1 cellular context compared by ENCODE assay signal in the genomic region with DNA sequence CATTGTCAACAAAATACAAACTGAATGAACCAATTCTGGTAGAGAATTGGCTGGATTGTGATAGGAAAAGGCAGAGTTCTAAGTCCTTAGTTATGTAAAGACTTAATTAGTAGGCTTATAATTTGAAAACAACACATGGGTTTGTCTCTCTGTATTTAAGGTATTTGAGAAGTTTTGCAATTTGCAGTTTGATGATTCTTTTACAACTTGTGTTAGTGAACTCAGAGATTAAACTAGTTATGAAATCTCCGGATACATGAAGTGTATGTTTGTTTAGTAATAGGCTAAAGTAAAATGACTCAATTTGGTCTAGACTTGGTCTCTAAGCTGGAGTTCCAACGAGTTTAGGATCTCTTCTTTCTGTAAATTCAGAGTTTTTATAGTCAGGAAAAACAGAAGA.
A peak's percentile ranks its signal among the peaks of the same experiment; 100 is the strongest.
TF ChIP-seq lines count a peak whose summit lies in the region.

No MANE protein-coding gene starts in this region.

TF ChIP-seq in HepG2, 621 proteins besides CTCF, POLR2A, EP300 and RAD21 (continued from another document and continues in another):
- TF ChIP-seq, protein P1, sequence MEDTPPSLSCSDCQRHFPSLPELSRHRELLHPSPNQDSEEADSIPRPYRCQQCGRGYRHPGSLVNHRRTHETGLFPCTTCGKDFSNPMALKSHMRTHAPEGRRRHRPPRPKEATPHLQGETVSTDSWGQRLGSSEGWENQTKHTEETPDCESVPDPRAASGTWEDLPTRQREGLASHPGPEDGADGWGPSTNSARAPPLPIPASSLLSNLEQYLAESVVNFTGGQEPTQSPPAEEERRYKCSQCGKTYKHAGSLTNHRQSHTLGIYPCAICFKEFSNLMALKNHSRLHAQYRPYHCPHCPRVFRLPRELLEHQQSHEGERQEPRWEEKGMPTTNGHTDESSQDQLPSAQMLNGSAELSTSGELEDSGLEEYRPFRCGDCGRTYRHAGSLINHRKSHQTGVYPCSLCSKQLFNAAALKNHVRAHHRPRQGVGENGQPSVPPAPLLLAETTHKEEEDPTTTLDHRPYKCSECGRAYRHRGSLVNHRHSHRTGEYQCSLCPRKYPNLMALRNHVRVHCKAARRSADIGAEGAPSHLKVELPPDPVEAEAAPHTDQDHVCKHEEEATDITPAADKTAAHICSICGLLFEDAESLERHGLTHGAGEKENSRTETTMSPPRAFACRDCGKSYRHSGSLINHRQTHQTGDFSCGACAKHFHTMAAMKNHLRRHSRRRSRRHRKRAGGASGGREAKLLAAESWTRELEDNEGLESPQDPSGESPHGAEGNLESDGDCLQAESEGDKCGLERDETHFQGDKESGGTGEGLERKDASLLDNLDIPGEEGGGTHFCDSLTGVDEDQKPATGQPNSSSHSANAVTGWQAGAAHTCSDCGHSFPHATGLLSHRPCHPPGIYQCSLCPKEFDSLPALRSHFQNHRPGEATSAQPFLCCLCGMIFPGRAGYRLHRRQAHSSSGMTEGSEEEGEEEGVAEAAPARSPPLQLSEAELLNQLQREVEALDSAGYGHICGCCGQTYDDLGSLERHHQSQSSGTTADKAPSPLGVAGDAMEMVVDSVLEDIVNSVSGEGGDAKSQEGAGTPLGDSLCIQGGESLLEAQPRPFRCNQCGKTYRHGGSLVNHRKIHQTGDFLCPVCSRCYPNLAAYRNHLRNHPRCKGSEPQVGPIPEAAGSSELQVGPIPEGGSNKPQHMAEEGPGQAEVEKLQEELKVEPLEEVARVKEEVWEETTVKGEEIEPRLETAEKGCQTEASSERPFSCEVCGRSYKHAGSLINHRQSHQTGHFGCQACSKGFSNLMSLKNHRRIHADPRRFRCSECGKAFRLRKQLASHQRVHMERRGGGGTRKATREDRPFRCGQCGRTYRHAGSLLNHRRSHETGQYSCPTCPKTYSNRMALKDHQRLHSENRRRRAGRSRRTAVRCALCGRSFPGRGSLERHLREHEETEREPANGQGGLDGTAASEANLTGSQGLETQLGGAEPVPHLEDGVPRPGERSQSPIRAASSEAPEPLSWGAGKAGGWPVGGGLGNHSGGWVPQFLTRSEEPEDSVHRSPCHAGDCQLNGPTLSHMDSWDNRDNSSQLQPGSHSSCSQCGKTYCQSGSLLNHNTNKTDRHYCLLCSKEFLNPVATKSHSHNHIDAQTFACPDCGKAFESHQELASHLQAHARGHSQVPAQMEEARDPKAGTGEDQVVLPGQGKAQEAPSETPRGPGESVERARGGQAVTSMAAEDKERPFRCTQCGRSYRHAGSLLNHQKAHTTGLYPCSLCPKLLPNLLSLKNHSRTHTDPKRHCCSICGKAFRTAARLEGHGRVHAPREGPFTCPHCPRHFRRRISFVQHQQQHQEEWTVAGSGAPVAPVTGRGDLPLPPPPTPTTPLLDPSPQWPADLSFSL (CRISPR knock-in tag; IDR thresholded peaks at IDR 0.05), result 0 out of 2 replicates have a peak, but pooled peaks have one; percentile 15
- peak; percentile 57; the same call in 1 of the 2 replicates for TF ChIP-seq SMYD3 (CRISPR knock-in tag; IDR thresholded peaks at IDR 0.05)
- peak; percentile 87 for TF ChIP-seq CREM (IDR thresholded peaks at IDR 0.05)
- TF ChIP-seq CREM (CRISPR knock-in tag; IDR thresholded peaks at IDR 0.05), result no peak
- TF ChIP-seq, protein P2, sequence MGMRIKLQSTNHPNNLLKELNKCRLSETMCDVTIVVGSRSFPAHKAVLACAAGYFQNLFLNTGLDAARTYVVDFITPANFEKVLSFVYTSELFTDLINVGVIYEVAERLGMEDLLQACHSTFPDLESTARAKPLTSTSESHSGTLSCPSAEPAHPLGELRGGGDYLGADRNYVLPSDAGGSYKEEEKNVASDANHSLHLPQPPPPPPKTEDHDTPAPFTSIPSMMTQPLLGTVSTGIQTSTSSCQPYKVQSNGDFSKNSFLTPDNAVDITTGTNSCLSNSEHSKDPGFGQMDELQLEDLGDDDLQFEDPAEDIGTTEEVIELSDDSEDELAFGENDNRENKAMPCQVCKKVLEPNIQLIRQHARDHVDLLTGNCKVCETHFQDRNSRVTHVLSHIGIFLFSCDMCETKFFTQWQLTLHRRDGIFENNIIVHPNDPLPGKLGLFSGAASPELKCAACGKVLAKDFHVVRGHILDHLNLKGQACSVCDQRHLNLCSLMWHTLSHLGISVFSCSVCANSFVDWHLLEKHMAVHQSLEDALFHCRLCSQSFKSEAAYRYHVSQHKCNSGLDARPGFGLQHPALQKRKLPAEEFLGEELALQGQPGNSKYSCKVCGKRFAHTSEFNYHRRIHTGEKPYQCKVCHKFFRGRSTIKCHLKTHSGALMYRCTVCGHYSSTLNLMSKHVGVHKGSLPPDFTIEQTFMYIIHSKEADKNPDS (CRISPR knock-in tag; IDR thresholded peaks at IDR 0.05), result no peak
- peak; percentile 41; the same call in 1 of the 2 replicates for TF ChIP-seq KDM6A (CRISPR knock-in tag; IDR thresholded peaks at IDR 0.05; ENCODE audit: low read depth)
- no peak for TF ChIP-seq SMC3 (IDR thresholded peaks at IDR 0.05; ENCODE audit: low read length)
- no peak; the same call in 1 of the 2 replicates for TF ChIP-seq ZFY (CRISPR knock-in tag; IDR thresholded peaks at IDR 0.05)
- TF ChIP-seq ZNF629 (CRISPR knock-in tag; conservative IDR thresholded peaks at IDR 0.05), result 0 out of 2 replicates have a peak, but pooled peaks have one; percentile 26
- peak; percentile 53; the same call in 1 of the 2 replicates for TF ChIP-seq TCF7L2 (IDR thresholded peaks at IDR 0.05; ENCODE audit: low read depth, low read length)
- no peak for TF ChIP-seq LCORL (IDR thresholded peaks at IDR 0.05)
- TF ChIP-seq LCORL (CRISPR knock-in tag; IDR thresholded peaks at IDR 0.05), result peak; percentile 27; the same call in 1 of the 2 replicates
- TF ChIP-seq, protein P3, sequence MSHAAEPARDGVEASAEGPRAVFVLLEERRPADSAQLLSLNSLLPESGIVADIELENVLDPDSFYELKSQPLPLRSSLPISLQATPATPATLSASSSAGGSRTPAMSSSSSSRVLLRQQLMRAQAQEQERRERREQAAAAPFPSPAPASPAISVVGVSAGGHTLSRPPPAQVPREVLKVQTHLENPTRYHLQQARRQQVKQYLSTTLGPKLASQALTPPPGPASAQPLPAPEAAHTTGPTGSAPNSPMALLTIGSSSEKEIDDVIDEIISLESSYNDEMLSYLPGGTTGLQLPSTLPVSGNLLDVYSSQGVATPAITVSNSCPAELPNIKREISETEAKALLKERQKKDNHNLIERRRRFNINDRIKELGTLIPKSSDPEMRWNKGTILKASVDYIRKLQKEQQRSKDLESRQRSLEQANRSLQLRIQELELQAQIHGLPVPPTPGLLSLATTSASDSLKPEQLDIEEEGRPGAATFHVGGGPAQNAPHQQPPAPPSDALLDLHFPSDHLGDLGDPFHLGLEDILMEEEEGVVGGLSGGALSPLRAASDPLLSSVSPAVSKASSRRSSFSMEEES (CRISPR knock-in tag; IDR thresholded peaks at IDR 0.05), result peak; percentile 66; the same call in 1 of the 2 replicates
- TF ChIP-seq ZNF260 (CRISPR knock-in tag; IDR thresholded peaks at IDR 0.05; ENCODE audit: borderline replicate concordance, low read depth), result no peak
- peak; percentile 76 for TF ChIP-seq RARA (CRISPR knock-in tag; IDR thresholded peaks at IDR 0.05)
- TF ChIP-seq NFIC (IDR thresholded peaks at IDR 0.05; ENCODE audit: low read length), result peak; percentile 71; the same call in 1 of the 2 replicates
- TF ChIP-seq, protein P4, sequence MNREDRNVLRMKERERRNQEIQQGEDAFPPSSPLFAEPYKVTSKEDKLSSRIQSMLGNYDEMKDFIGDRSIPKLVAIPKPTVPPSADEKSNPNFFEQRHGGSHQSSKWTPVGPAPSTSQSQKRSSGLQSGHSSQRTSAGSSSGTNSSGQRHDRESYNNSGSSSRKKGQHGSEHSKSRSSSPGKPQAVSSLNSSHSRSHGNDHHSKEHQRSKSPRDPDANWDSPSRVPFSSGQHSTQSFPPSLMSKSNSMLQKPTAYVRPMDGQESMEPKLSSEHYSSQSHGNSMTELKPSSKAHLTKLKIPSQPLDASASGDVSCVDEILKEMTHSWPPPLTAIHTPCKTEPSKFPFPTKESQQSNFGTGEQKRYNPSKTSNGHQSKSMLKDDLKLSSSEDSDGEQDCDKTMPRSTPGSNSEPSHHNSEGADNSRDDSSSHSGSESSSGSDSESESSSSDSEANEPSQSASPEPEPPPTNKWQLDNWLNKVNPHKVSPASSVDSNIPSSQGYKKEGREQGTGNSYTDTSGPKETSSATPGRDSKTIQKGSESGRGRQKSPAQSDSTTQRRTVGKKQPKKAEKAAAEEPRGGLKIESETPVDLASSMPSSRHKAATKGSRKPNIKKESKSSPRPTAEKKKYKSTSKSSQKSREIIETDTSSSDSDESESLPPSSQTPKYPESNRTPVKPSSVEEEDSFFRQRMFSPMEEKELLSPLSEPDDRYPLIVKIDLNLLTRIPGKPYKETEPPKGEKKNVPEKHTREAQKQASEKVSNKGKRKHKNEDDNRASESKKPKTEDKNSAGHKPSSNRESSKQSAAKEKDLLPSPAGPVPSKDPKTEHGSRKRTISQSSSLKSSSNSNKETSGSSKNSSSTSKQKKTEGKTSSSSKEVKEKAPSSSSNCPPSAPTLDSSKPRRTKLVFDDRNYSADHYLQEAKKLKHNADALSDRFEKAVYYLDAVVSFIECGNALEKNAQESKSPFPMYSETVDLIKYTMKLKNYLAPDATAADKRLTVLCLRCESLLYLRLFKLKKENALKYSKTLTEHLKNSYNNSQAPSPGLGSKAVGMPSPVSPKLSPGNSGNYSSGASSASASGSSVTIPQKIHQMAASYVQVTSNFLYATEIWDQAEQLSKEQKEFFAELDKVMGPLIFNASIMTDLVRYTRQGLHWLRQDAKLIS (CRISPR knock-in tag; IDR thresholded peaks at IDR 0.05), result no peak
- TF ChIP-seq ZNF331 (CRISPR knock-in tag; IDR thresholded peaks at IDR 0.05), result peak; percentile 50; the same call in 1 of the 2 replicates
- TF ChIP-seq, protein P5, sequence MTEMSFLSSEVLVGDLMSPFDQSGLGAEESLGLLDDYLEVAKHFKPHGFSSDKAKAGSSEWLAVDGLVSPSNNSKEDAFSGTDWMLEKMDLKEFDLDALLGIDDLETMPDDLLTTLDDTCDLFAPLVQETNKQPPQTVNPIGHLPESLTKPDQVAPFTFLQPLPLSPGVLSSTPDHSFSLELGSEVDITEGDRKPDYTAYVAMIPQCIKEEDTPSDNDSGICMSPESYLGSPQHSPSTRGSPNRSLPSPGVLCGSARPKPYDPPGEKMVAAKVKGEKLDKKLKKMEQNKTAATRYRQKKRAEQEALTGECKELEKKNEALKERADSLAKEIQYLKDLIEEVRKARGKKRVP (CRISPR knock-in tag; IDR thresholded peaks at IDR 0.05), result peak in 1 of 2 experiments; percentile 85; a peak in 2 of 4 replicates
- 0 out of 2 replicates have a peak, but pooled peaks have one; percentile 12 for TF ChIP-seq ZNF644 (CRISPR knock-in tag; IDR thresholded peaks at IDR 0.05; ENCODE audit: low read depth)
- TF ChIP-seq, protein P6, sequence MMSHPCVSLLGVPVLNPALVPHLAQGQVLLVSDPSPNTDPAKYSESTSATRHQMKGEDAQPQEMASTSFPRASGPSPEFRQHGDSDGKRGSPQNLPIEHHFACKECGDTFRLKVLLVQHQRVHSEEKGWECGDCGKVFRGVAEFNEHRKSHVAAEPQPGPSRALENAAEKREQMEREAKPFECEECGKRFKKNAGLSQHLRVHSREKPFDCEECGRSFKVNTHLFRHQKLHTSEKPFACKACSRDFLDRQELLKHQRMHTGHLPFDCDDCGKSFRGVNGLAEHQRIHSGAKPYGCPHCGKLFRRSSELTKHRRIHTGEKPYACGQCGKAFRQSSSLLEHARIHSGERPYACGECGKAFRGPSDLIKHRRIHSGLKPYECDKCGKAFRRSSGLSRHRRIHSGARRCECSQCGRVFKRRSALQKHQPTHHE (CRISPR knock-in tag; IDR thresholded peaks at IDR 0.05; ENCODE audit: borderline replicate concordance), result no peak
- TF ChIP-seq GATAD2A (CRISPR knock-in tag; IDR thresholded peaks at IDR 0.05), result peak; percentile 95
- no peak for TF ChIP-seq HNRNPLL (IDR thresholded peaks at IDR 0.05; ENCODE audit: low read depth, low read length, poor library complexity, severe bottlenecking)
- TF ChIP-seq, protein P7, sequence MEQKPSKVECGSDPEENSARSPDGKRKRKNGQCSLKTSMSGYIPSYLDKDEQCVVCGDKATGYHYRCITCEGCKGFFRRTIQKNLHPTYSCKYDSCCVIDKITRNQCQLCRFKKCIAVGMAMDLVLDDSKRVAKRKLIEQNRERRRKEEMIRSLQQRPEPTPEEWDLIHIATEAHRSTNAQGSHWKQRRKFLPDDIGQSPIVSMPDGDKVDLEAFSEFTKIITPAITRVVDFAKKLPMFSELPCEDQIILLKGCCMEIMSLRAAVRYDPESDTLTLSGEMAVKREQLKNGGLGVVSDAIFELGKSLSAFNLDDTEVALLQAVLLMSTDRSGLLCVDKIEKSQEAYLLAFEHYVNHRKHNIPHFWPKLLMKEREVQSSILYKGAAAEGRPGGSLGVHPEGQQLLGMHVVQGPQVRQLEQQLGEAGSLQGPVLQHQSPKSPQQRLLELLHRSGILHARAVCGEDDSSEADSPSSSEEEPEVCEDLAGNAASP (CRISPR knock-in tag; IDR thresholded peaks at IDR 0.05; ENCODE audit: borderline replicate concordance), result peak; percentile 56; the same call in 1 of the 2 replicates
- TF ChIP-seq, protein P8, sequence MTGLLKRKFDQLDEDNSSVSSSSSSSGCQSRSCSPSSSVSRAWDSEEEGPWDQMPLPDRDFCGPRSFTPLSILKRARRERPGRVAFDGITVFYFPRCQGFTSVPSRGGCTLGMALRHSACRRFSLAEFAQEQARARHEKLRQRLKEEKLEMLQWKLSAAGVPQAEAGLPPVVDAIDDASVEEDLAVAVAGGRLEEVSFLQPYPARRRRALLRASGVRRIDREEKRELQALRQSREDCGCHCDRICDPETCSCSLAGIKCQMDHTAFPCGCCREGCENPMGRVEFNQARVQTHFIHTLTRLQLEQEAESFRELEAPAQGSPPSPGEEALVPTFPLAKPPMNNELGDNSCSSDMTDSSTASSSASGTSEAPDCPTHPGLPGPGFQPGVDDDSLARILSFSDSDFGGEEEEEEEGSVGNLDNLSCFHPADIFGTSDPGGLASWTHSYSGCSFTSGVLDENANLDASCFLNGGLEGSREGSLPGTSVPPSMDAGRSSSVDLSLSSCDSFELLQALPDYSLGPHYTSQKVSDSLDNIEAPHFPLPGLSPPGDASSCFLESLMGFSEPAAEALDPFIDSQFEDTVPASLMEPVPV (CRISPR knock-in tag; IDR thresholded peaks at IDR 0.05), result peak; percentile 15; the same call in 1 of the 2 replicates
- TF ChIP-seq DNMT3B (CRISPR knock-in tag; conservative IDR thresholded peaks at IDR 0.05), result no peak
- TF ChIP-seq NCOA2 (CRISPR knock-in tag; IDR thresholded peaks at IDR 0.05), result peak; percentile 97
- TF ChIP-seq, protein P9, sequence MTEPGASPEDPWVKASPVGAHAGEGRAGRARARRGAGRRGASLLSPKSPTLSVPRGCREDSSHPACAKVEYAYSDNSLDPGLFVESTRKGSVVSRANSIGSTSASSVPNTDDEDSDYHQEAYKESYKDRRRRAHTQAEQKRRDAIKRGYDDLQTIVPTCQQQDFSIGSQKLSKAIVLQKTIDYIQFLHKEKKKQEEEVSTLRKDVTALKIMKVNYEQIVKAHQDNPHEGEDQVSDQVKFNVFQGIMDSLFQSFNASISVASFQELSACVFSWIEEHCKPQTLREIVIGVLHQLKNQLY (CRISPR knock-in tag; IDR thresholded peaks at IDR 0.05), result 0 out of 2 replicates have a peak, but pooled peaks have one; percentile 43
